8 cellular contexts compared by ENCODE assay signal in the genomic region with DNA sequence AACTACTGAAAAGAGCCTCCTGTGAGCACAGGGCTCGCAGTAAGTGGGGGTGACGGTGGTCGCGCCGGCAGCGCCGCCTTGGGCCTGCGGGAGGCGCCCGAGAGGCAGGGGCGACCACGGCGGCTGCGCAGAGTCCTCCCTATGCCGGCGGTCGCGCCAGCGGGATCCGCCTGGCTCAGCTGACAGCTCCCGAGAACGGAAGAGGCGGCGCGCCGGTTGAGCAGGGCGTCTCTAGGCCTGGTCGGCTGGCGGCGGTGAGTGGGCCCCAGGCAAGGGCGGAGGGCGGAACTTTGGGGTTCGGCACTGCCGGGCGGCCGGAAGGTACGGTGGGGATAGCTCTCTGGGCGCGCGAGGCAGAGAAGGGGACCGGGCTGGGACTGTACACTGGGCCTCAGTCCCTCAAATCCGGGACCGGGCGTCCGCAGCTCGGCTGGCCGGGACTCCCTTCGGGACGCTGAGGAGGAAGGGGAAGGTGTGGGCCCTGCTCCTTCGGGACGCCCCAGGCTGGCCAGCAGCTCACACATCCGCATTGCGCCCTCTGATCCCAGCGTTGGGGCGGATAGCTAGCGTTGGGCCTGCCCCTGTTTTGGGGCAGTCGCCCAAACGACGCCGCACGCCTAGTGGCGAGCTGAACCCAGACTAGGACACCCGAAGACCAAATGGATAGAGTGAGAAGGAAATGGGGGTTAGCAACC. TPM values are rescaled to one million over a fixed set of nuclear protein-coding genes. Genes with fewer than 3 reads are reported as not detected.
DNase-seq lines count a peak whose midpoint lies in the region; ATAC-seq and TF ChIP-seq lines count a peak whose summit lies in the region.

Gene RNF14 (plus strand): TSS at position 192 of the 695 bp plus-strand sequence. CDS start 4,484 bp downstream, outside the sequence.

- H3K4me3 ChIP-seq in HAP-1 (peak within 1 kb of the TSS; percentile 79), MG63 (peak within 1 kb of the TSS; percentile 86), SJSA1 (peak within 1 kb of the TSS; percentile 75), gastroesophageal sphincter (peak within 1 kb of the TSS; percentile 78 to 85)

- H3K27ac ChIP-seq in SJSA1 (peak within 1 kb of the TSS; percentile 82), gastroesophageal sphincter (peak within 1 kb of the TSS; percentile 86 to 97 (median 96)), temporal lobe (ENCODE audit: low read depth, low read length) (peak within 1 kb of the TSS; percentile 80)

- H3K9me3 ChIP-seq in HAP-1, result no peaks in the 10 kb centered on the region
- no peaks in the 10 kb centered on the region for H3K9me3 ChIP-seq in MG63
- no peaks in the 10 kb centered on the region for H3K9me3 ChIP-seq in SJSA1 (replicated peaks)
- H3K9me3 ChIP-seq in gastroesophageal sphincter, result no peaks in the 10 kb centered on the region

- peak; percentile 100 for ATAC-seq in gastroesophageal sphincter

- TF ChIP-seq CTCF in gastroesophageal sphincter (IDR thresholded peaks at IDR 0.05), result peak; percentile 93 to 97 (median 96)

- H3K27me3 ChIP-seq in HAP-1 (ENCODE audit: low read depth) (no peaks in the 10 kb centered on the region), MG63 (no peaks in the 10 kb centered on the region), SJSA1 (replicated peaks) (no peaks in the 10 kb centered on the region), gastroesophageal sphincter (no peaks in the 10 kb centered on the region)

- DNase-seq in GM04503 (ENCODE audit: low read depth), result peak; percentile 56
- DNase-seq in HAP-1 (ENCODE audit: low spot score in 2 of 2), result peak; percentile 86 to 92
- DNase-seq in MG63, result peak; percentile 99
- peak; percentile 97 for DNase-seq in SJSA1 (ENCODE audit: low read depth in 1 of 2, low spot score in 2 of 2)
- DNase-seq in activated naive CD4-positive, alpha-beta T cell treated with Interleukin-2 at 50 U/mL for 16 hours, result peak; percentile 94
- DNase-seq in occipital lobe (lab: John Stamatoyannopoulos, UW), result peak; percentile 87

- peaks cover 18% of the 10 kb centered on the region for H3K36me3 ChIP-seq in HAP-1 (replicated peaks)
- H3K36me3 ChIP-seq in MG63, result peaks cover 27% of the 10 kb centered on the region
- H3K36me3 ChIP-seq in SJSA1, result peaks cover 21% of the 10 kb centered on the region
- peaks cover 0 to 27% of the 10 kb centered on the region in 2 donors for H3K36me3 ChIP-seq in gastroesophageal sphincter

- H3K4me1 ChIP-seq in HAP-1 (peaks cover 17% of the 10 kb centered on the region), SJSA1 (replicated peaks) (peaks cover 22% of the 10 kb centered on the region), gastroesophageal sphincter (peaks cover 9 to 52% (median 10%) of the 10 kb centered on the region in 3 donors)

- in situ Hi-C loops in HAP-1 (cut with MboI; ENCODE audit: low sequenced_read_pairs), result no loop called here

- 0% methylated on average over 6 of the region's 63 CpGs; no CpG with 5 or more reads in 1 of the 2 donors for WGBS in gastroesophageal sphincter (ENCODE audit: low coverage in 1 of 2), 2 donors

- TF ChIP-seq POLR2A in gastroesophageal sphincter (IDR thresholded peaks at IDR 0.05), result peak; percentile 85

- TF ChIP-seq EP300 in gastroesophageal sphincter (IDR thresholded peaks at IDR 0.05), result no peak

RNA-seq across cellular contexts. Expression of gene RNF14, which starts in this region (rescaled TPM):
- total RNA-seq in MG63 (2014; rRNA removed; shearing (Covaris generic); ENCODE audit: low replicate concordance), result 93.3 and 167 TPM in 2 replicates
- total RNA-seq in SJSA1 (2014; rRNA removed; shearing (Covaris generic)), result 134 and 152 TPM in 2 replicates
- total RNA-seq in gastroesophageal sphincter (100 to 1,000 TPM in 2 of 4 donors, 10 to 100 TPM in 2; 72.6 to 115 (median 96.9) TPM), occipital lobe (72.1 TPM), temporal lobe (41.8 TPM)

Comparison
In these comparisons a context has a peak if more than half of its experiments do, and no peak if none do; other contexts are left out.
1. Peak in every context shown above with its lines: DNase-seq, ATAC-seq, H3K4me3 ChIP-seq and H3K27ac ChIP-seq.